Comparison of ENCODE assay signal across 8 cellular contexts in genomic region chr9:120926397-120926928, GRCh38. TPM values are rescaled to one million over a fixed set of nuclear protein-coding genes. Genes with fewer than 3 reads are reported as not detected.
DNase-seq lines count a peak whose midpoint lies in the region; ATAC-seq and TF ChIP-seq lines count a peak whose summit lies in the region.

A gene with protein sequence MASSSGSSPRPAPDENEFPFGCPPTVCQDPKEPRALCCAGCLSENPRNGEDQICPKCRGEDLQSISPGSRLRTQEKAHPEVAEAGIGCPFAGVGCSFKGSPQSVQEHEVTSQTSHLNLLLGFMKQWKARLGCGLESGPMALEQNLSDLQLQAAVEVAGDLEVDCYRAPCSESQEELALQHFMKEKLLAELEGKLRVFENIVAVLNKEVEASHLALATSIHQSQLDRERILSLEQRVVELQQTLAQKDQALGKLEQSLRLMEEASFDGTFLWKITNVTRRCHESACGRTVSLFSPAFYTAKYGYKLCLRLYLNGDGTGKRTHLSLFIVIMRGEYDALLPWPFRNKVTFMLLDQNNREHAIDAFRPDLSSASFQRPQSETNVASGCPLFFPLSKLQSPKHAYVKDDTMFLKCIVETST (minus strand): TSS chr9:120926796. CDS start chr9:120926075, 721 bp downstream.

- peaks cover 2% of the 10 kb centered on the region for H3K4me1 ChIP-seq in right cardiac atrium (ENCODE audit: control insufficient read depth, insufficient read depth, low read length)
- H3K4me1 ChIP-seq in mucosa of rectum (ENCODE audit: control insufficient read depth in 2 of 2, insufficient read depth in 2 of 2, low read length in 2 of 2) = peaks cover 9 to 12% of the 10 kb centered on the region in 2 donors
- H3K4me1 ChIP-seq in gastrocnemius medialis = peaks cover 10% of the 10 kb centered on the region in 2 donors
- peaks cover 3 to 8% of the 10 kb centered on the region in 2 experiments for H3K4me1 ChIP-seq in trophoblast cell (ENCODE audit: control insufficient read depth in 1 of 2, insufficient read depth in 2 of 2, low read length in 2 of 2)

- no peak within 1 kb of the TSS for H4K12ac ChIP-seq in trophoblast cell (ENCODE audit: low read depth, low read length)

- H3K9ac ChIP-seq in mucosa of rectum (ENCODE audit: low read depth in 1 of 2, low read length in 2 of 2) (peak within 1 kb of the TSS; percentile 49 to 79), trophoblast cell (ENCODE audit: low read length) (no peak within 1 kb of the TSS)

- H3K4me3 Mint-ChIP-seq in activated CD8-positive, alpha-beta T cell treated with anti-CD3 and anti-CD28 coated beads, Interleukin-2, amount 10 ng/mL, durations not matched to agents 7 days and 5 days = peak within 1 kb of the TSS; percentile 90
- no peak within 1 kb of the TSS for H3K4me3 Mint-ChIP-seq in endothelial cell (ENCODE audit: unreplicated experiment)

- H2BK5ac ChIP-seq in trophoblast cell (ENCODE audit: low read depth, low read length, poor library complexity) = no peak within 1 kb of the TSS

- H3K36me3 ChIP-seq in mucosa of rectum (ENCODE audit: control insufficient read depth in 2 of 2, insufficient read depth in 2 of 2, low read length in 2 of 2) = no peaks in the 10 kb centered on the region
- H3K36me3 ChIP-seq in gastrocnemius medialis = no peaks in the 10 kb centered on the region
- H3K36me3 ChIP-seq in trophoblast cell (ENCODE audit: control insufficient read depth in 1 of 2, insufficient read depth in 2 of 2, low read length in 2 of 2) = no peaks in the 10 kb centered on the region

- ATAC-seq in right cardiac atrium = no peak
- ATAC-seq in Right ventricle myocardium superior (ENCODE audit: poor library complexity) = no peak
- ATAC-seq in HG03442 (IDR thresholded peaks at IDR 0.05; ENCODE audit: unreplicated experiment) = peak; percentile 19
- peak; percentile 26 for ATAC-seq in activated CD8-positive, alpha-beta T cell treated with anti-CD3 and anti-CD28 coated beads, Interleukin-2, amount 10 ng/mL, durations not matched to agents 7 days and 5 days
- no peak for ATAC-seq in gastrocnemius medialis

- no peak for DNase-seq in right cardiac atrium
- DNase-seq in Right ventricle myocardium superior = no peak
- peak; percentile 63 for DNase-seq in activated CD8-positive, alpha-beta T cell treated with anti-CD3 and anti-CD28 coated beads, Interleukin-2, amount 10 ng/mL, durations not matched to agents 7 days and 5 days
- DNase-seq in gastrocnemius medialis = no peak
- DNase-seq in endothelial cell (ENCODE audit: low spot score) = no peak
- no peak for DNase-seq in trophoblast cell

- no peak within 1 kb of the TSS for H4K8ac ChIP-seq in trophoblast cell (ENCODE audit: low read depth, low read length)

- in situ Hi-C loops in gastrocnemius medialis (cut with MboI; ENCODE audit: low sequenced_read_pairs in 4 of 4) = loop anchor here in 2 of 4 donors (25.0 kb wide), 1 partner anchor 164 kb away; no protein-coding TSS in a partner anchor

- H3K18ac ChIP-seq in trophoblast cell (ENCODE audit: low read length) = no peak within 1 kb of the TSS

- H3K4me1 Mint-ChIP-seq in activated CD8-positive, alpha-beta T cell treated with anti-CD3 and anti-CD28 coated beads, Interleukin-2, amount 10 ng/mL, durations not matched to agents 7 days and 5 days (ENCODE audit: low read depth) = peaks cover 85% of the 10 kb centered on the region
- H3K4me1 Mint-ChIP-seq in endothelial cell (ENCODE audit: unreplicated experiment) = peaks cover 16% of the 10 kb centered on the region

- H3K27me3 ChIP-seq in right cardiac atrium (ENCODE audit: control insufficient read depth, insufficient read depth) = no peaks in the 10 kb centered on the region
- no peaks in the 10 kb centered on the region for H3K27me3 ChIP-seq in mucosa of rectum (ENCODE audit: control insufficient read depth in 2 of 2, insufficient read depth in 2 of 2, low read length in 2 of 2)
- H3K27me3 ChIP-seq in gastrocnemius medialis = no peaks in the 10 kb centered on the region
- H3K27me3 ChIP-seq in trophoblast cell (ENCODE audit: insufficient read depth, low read length) = peaks cover 5% of the 10 kb centered on the region

- H3K23ac ChIP-seq in trophoblast cell (ENCODE audit: low read length) = no peak within 1 kb of the TSS

- H3K14ac ChIP-seq in trophoblast cell (ENCODE audit: low read length) = no peak within 1 kb of the TSS

- 74% methylated on average over 6 of the region's 6 CpGs for WGBS in right cardiac atrium
- WGBS in trophoblast cell (ENCODE audit: extremely low coverage, insufficient coverage, insufficient read length) = no CpG with 5 or more reads among the region's 6 CpGs

- no peak within 1 kb of the TSS for H3K4me2 ChIP-seq in trophoblast cell (ENCODE audit: low read length)

- no peaks in the 10 kb centered on the region for H3K79me2 ChIP-seq in trophoblast cell (ENCODE audit: control insufficient read depth, insufficient read depth, low read length, poor library complexity)

- POLR2A ChIA-PET in activated CD8-positive, alpha-beta T cell treated with anti-CD3 and anti-CD28 coated beads, Interleukin-2, amount 10 ng/mL, durations not matched to agents 7 days and 5 days (lab: Charles Lee) = interaction anchor here (0.8 to 15.6 kb wide), 12 partner anchors 6 to 195 kb away, joined by 3 to 344 read pairs (median 12); partner anchors contain the start of genes CNTRL, PHF19 and PSMD5

- H4K91ac ChIP-seq in trophoblast cell (ENCODE audit: low read depth, low read length) = no peak within 1 kb of the TSS

- H2AFZ ChIP-seq in trophoblast cell (ENCODE audit: insufficient read depth, low read length, poor library complexity) = no peak within 1 kb of the TSS

- no peaks in the 10 kb centered on the region for H3K9me3 Mint-ChIP-seq in activated CD8-positive, alpha-beta T cell treated with anti-CD3 and anti-CD28 coated beads, Interleukin-2, amount 10 ng/mL, durations not matched to agents 7 days and 5 days (ENCODE audit: insufficient read depth)
- H3K9me3 Mint-ChIP-seq in endothelial cell (ENCODE audit: unreplicated experiment) = no peaks in the 10 kb centered on the region

- no peak within 1 kb of the TSS for H2BK120ac ChIP-seq in trophoblast cell (ENCODE audit: insufficient read depth, low read length, poor library complexity)

- no peak for TF ChIP-seq POLR2A in gastrocnemius medialis (IDR thresholded peaks at IDR 0.05)

- no peaks in the 10 kb centered on the region for H3K27me3 Mint-ChIP-seq in activated CD8-positive, alpha-beta T cell treated with anti-CD3 and anti-CD28 coated beads, Interleukin-2, amount 10 ng/mL, durations not matched to agents 7 days and 5 days (ENCODE audit: low read depth)
- H3K27me3 Mint-ChIP-seq in endothelial cell (ENCODE audit: unreplicated experiment) = peaks cover 9% of the 10 kb centered on the region

- TF ChIP-seq CTCF in gastrocnemius medialis (IDR thresholded peaks at IDR 0.05 in 4 of 5, conservative IDR thresholded peaks at IDR 0.05 in 1 of 5) (no peak), endothelial cell (IDR thresholded peaks at IDR 0.05; ENCODE audit: unreplicated experiment) (no peak)

- H3K4me3 ChIP-seq in right cardiac atrium (ENCODE audit: low read length) = no peak within 1 kb of the TSS
- H3K4me3 ChIP-seq in mucosa of rectum (ENCODE audit: low read length in 2 of 2) = peak within 1 kb of the TSS; percentile 37 to 77
- H3K4me3 ChIP-seq in gastrocnemius medialis = no peak within 1 kb of the TSS
- H3K4me3 ChIP-seq in trophoblast cell (ENCODE audit: low read depth, low read length) = no peak within 1 kb of the TSS

- peaks cover 63% of the 10 kb centered on the region for H3K36me3 Mint-ChIP-seq in activated CD8-positive, alpha-beta T cell treated with anti-CD3 and anti-CD28 coated beads, Interleukin-2, amount 10 ng/mL, durations not matched to agents 7 days and 5 days (ENCODE audit: low read depth)
- no peaks in the 10 kb centered on the region for H3K36me3 Mint-ChIP-seq in endothelial cell (ENCODE audit: low read depth, unreplicated experiment)

- H2AK5ac ChIP-seq in trophoblast cell (ENCODE audit: low read length) = no peak within 1 kb of the TSS

- no peak within 1 kb of the TSS for H2BK12ac ChIP-seq in trophoblast cell (ENCODE audit: low read length)

- H3K79me1 ChIP-seq in trophoblast cell (ENCODE audit: low read length) = peaks cover 7% of the 10 kb centered on the region

- peak within 1 kb of the TSS; percentile 95 for H3K27ac Mint-ChIP-seq in activated CD8-positive, alpha-beta T cell treated with anti-CD3 and anti-CD28 coated beads, Interleukin-2, amount 10 ng/mL, durations not matched to agents 7 days and 5 days
- H3K27ac Mint-ChIP-seq in endothelial cell (ENCODE audit: unreplicated experiment) = no peak within 1 kb of the TSS

- intact Hi-C loops in right cardiac atrium (cut with DNase I) = loop anchor here in 1 of 4 donors (5.0 kb wide), 1 partner anchor 54 kb away; no protein-coding TSS in a partner anchor
- intact Hi-C loops in Right ventricle myocardium superior (cut with DNase I) = no loop called here
- intact Hi-C loops in gastrocnemius medialis (cut with DNase I; ENCODE audit: low total_unique reads) = no loop called here

- CTCF ChIA-PET in activated CD8-positive, alpha-beta T cell treated with anti-CD3 and anti-CD28 coated beads, Interleukin-2, amount 10 ng/mL, durations not matched to agents 7 days and 5 days (lab: Charles Lee) = interaction anchor here (0.7 to 4.9 kb wide), 9 partner anchors 10 to 195 kb away, joined by 3 to 26 read pairs (median 6); partner anchors contain the start of gene PHF19

- H3K9me3 ChIP-seq in right cardiac atrium (ENCODE audit: control insufficient read depth, low read length) (no peaks in the 10 kb centered on the region), mucosa of rectum (ENCODE audit: control insufficient read depth in 2 of 2, low read length in 2 of 2) (no peaks in the 10 kb centered on the region), gastrocnemius medialis (no peaks in the 10 kb centered on the region), trophoblast cell (ENCODE audit: insufficient read depth, low read depth, low read length) (no peaks in the 10 kb centered on the region)

- no peak within 1 kb of the TSS for H3K4ac ChIP-seq in trophoblast cell (ENCODE audit: low read depth, low read length)

- peak within 1 kb of the TSS; percentile 71 for H3K27ac ChIP-seq in right cardiac atrium (ENCODE audit: low read length)
- peak within 1 kb of the TSS; percentile 57 to 87 for H3K27ac ChIP-seq in mucosa of rectum (ENCODE audit: low read depth in 2 of 2, low read length in 2 of 2)
- peak within 1 kb of the TSS in 1 of 4 donors; percentile 15 for H3K27ac ChIP-seq in gastrocnemius medialis
- no peak within 1 kb of the TSS for H3K27ac ChIP-seq in trophoblast cell (ENCODE audit: low read depth, low read length)

RNA-seq across cellular contexts. Expression of the gene that starts here (rescaled TPM):
- total RNA-seq in right cardiac atrium (1 to 10 TPM; 4.1 to 6.1 (median 5.1) TPM), Right ventricle myocardium superior (2.2 TPM), gastrocnemius medialis (1 to 10 TPM in 1 of 4 donors, under 1 TPM in 3; 0.42 to 1.6 (median 0.77) TPM), endothelial cell (ENCODE audit: unreplicated experiment) (1.4 TPM)
- 3.9 TPM for polyA plus RNA-seq in right cardiac atrium
- total RNA-seq in activated CD8-positive, alpha-beta T cell treated with anti-CD3 and anti-CD28 coated beads, Interleukin-2, amount 10 ng/mL, durations not matched to agents 7 days and 5 days = 10 to 100 TPM; 51.6 to 52.9 TPM
- 0.60 and 0.64 TPM in 2 replicates for polyA plus RNA-seq in trophoblast cell (2013)

Comparison
In these comparisons a context has a peak if more than half of its experiments do, and no peak if none do; other contexts are left out.
1. RNA of the gene that starts here (total RNA-seq): 51.6 to 52.9 TPM in activated CD8-positive, alpha-beta T cell treated with anti-CD3 and anti-CD28 coated beads, Interleukin-2, amount 10 ng/mL, durations not matched to agents 7 days and 5 days; 4.1 to 6.1 TPM in right cardiac atrium, 2.2 TPM in Right ventricle myocardium superior (single experiment), 1.4 TPM in endothelial cell (single experiment) and 0.42 to 1.6 TPM in gastrocnemius medialis; every median in the first group is over 4 times any median in the second.
2. ATAC-seq: peak in HG03442 (single experiment) and activated CD8-positive, alpha-beta T cell treated with anti-CD3 and anti-CD28 coated beads, Interleukin-2, amount 10 ng/mL, durations not matched to agents 7 days and 5 days (single experiment); none in right cardiac atrium (0 of 2), Right ventricle myocardium superior (single experiment) and gastrocnemius medialis (0 of 2).
3. H3K4me3 ChIP-seq: peak in mucosa of rectum (2 of 2); none in right cardiac atrium (single experiment), gastrocnemius medialis (0 of 4) and trophoblast cell (single experiment).